In genomic region chr3:100047455-100048141, GRCh38 we compare ENCODE assay signal across 9 cellular contexts.
DNase-seq lines count a peak whose midpoint lies in the region; ATAC-seq, FAIRE-seq and TF ChIP-seq lines count a peak whose summit lies in the region.
"Had no signal": no experiment of that assay in that cellular context is flagged by ENCODE, and none has a peak within 500 bp of the region (broad histone marks: within the 10 kb centered on the region; RNA-seq: fewer than 3 reads in every experiment).

No MANE protein-coding gene starts in this region.

- peak in 1 of 4 donors; percentile 28 for TF ChIP-seq EP300 in sigmoid colon (IDR thresholded peaks at IDR 0.05)

- peak; percentile 83 for ATAC-seq in GM19035 (IDR thresholded peaks at IDR 0.05; ENCODE audit: unreplicated experiment)
- ATAC-seq in HG03103 (IDR thresholded peaks at IDR 0.05; ENCODE audit: low read depth, unreplicated experiment): peak; percentile 49

- FAIRE-seq in frontal cortex (lab: Jason Lieb, UNC): no peak

- DNase-seq in CD1c-positive myeloid dendritic cell (ENCODE audit: extremely low spot score): peak; percentile 73
- peak; percentile 91 for DNase-seq in RPMI7951 (ENCODE audit: low read depth)
- peak; percentile 72 for DNase-seq in fibroblast of gingiva (ENCODE audit: low read depth)
- no peak for DNase-seq in sigmoid colon
- DNase-seq in NCI-H446 (lab: John Stamatoyannopoulos, UW): no peak
- DNase-seq in frontal cortex (ENCODE audit: low spot score in 2 of 2): no peak

- peak overlapping the region in 2 of 4 donors; percentile 5 to 8 for H3K4me3 ChIP-seq in sigmoid colon

- no peaks in the 10 kb centered on the region for H3K27me3 ChIP-seq in sigmoid colon
- H3K27me3 ChIP-seq: neutrophil had no signal

- 10 to 33% methylated on average over 6 of the region's 6 CpGs for WGBS in sigmoid colon, 2 donors

- intact Hi-C loops in sigmoid colon (cut with DNase I): no loop called here

- no peaks in the 10 kb centered on the region for H3K9me3 ChIP-seq in sigmoid colon
- H3K9me3 ChIP-seq: neutrophil had no signal

- H3K36me3 ChIP-seq in sigmoid colon: no peaks in the 10 kb centered on the region
- H3K36me3 ChIP-seq: neutrophil had no signal

- H3K27ac ChIP-seq in sigmoid colon: peak overlapping the region; percentile 67 to 92 (median 89)
- H3K27ac ChIP-seq: neutrophil had no signal

- peaks cover 0 to 39% (median 33%) of the 10 kb centered on the region in 4 donors for H3K4me1 ChIP-seq in sigmoid colon

- TF ChIP-seq POLR2A in sigmoid colon (IDR thresholded peaks at IDR 0.05): no peak

- no peak for TF ChIP-seq CTCF in sigmoid colon (IDR thresholded peaks at IDR 0.05)

Comparison
In these comparisons a context has a peak if more than half of its experiments do, and no peak if none do; other contexts are left out.
1. DNase-seq: peak in CD1c-positive myeloid dendritic cell (single experiment), RPMI7951 (single experiment) and fibroblast of gingiva (single experiment); none in sigmoid colon (single experiment), NCI-H446 (0 of 2) and frontal cortex (0 of 2).